25 cellular contexts compared by ENCODE assay signal in the genomic region with DNA sequence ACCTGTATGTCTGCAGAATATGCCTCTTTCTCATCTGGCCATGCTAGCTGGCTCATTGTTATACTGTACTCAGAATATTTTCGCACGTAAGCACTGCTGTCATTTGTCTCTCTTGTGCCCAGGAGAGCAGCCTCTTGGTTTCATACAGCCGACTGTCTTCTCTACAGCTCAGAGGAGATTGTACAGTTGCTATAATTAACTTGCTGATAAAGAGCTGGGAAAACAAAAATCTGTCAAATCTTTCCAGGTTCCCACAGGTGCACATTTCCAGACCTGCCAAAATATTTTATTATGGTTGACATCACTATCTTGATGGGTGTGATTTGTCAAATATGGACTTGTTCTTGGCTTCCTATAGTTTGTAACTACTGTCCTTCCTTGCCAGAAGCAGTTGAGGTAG.
"Had no signal": no experiment of that assay in that cellular context is flagged by ENCODE, and none has a peak within 500 bp of the region (broad histone marks: within the 10 kb centered on the region; RNA-seq: fewer than 3 reads in every experiment).

No MANE protein-coding gene starts in this region.

- H3K4me3 ChIP-seq: esophagus muscularis mucosa, right lobe of liver, thyroid gland, upper lobe of left lung, vagina had no signal

- H3K9me3 Mint-ChIP-seq: activated naive CD4-positive, alpha-beta T cell treated with anti-CD3 and anti-CD28 coated beads, Interleukin-2, amount 50 U/mL, for 24 hours; activated naive CD8-positive, alpha-beta T cell treated with anti-CD3 and anti-CD28 coated beads, Interleukin-2, amount 50 U/mL, for 24 hours; activated T-helper 2 cell treated with anti-CD3 and anti-CD28 coated beads, Interferon-gamma antibody, Interleukin-2, Interleukin-4, amounts not matched to agents 10 μg/mL and 5 μg/mL and 100 μg/mL, durations not matched to agents 14 hours and 24 hours and 36 hours; mesothelial cell of epicardium; T-cell had no signal

- H3K27me3 Mint-ChIP-seq: activated CD4-positive, alpha-beta T cell treated with anti-CD3 and anti-CD28 coated beads for 36 hours; activated CD8-positive, alpha-beta memory T cell treated with anti-CD3 and anti-CD28 coated beads, Interleukin-2, amount 10 ng/mL, durations not matched to agents 7 days and 5 days; activated naive CD4-positive, alpha-beta T cell treated with anti-CD3 and anti-CD28 coated beads, Interleukin-2, amount 50 U/mL, for 24 hours; activated naive CD8-positive, alpha-beta T cell treated with anti-CD3 and anti-CD28 coated beads, Interleukin-2, amount 50 U/mL, for 24 hours; naive thymus-derived CD4-positive, alpha-beta T cell; T-cell had no signal

- DNase-seq: activated CD4-positive, alpha-beta T cell treated with anti-CD3 and anti-CD28 coated beads for 36 hours; activated CD4-positive, CD25-positive, alpha-beta regulatory T cell; activated CD8-positive, alpha-beta memory T cell treated with anti-CD3 and anti-CD28 coated beads, Interleukin-2, amount 10 ng/mL, durations not matched to agents 7 days and 5 days; activated CD8-positive, alpha-beta T cell treated with anti-CD3 and anti-CD28 coated beads, Interleukin-2, amount 10 ng/mL, durations not matched to agents 7 days and 5 days; activated naive CD8-positive, alpha-beta T cell treated with anti-CD3 and anti-CD28 coated beads, Interleukin-2, amount 50 U/mL, for 24 hours; activated T-cell treated with anti-CD3 and anti-CD28 coated beads, Interleukin-2, amount 50 U/mL, for 48 hours; amygdala; effector CD4-positive, alpha-beta T cell; foreskin keratinocyte; left cardiac atrium; naive thymus-derived CD4-positive, alpha-beta T cell; occipital lobe; posterior cingulate gyrus; right lobe of liver; stimulated activated CD4-positive, alpha-beta T cell treated with anti-CD3 and anti-CD28 coated beads, Interleukin-2, amount 100 ng/mL, for 48 hours; stimulated activated naive CD8-positive, alpha-beta T cell treated with anti-CD3 and anti-CD28 coated beads, Interleukin-15, Interleukin-2, amounts not matched to agents 100 U/mL and 50 U/mL, for 24 hours; T-cell; thyroid gland; upper lobe of left lung had no signal

- H3K27me3 ChIP-seq: esophagus muscularis mucosa, foreskin keratinocyte, right lobe of liver, thyroid gland, upper lobe of left lung, vagina had no signal

- H3K4me3 Mint-ChIP-seq: activated CD4-positive, alpha-beta T cell treated with anti-CD3 and anti-CD28 coated beads for 36 hours; activated CD8-positive, alpha-beta memory T cell treated with anti-CD3 and anti-CD28 coated beads, Interleukin-2, amount 10 ng/mL, durations not matched to agents 7 days and 5 days; activated CD8-positive, alpha-beta T cell treated with anti-CD3 and anti-CD28 coated beads, Interleukin-2, amount 10 ng/mL, durations not matched to agents 7 days and 5 days; activated naive CD4-positive, alpha-beta T cell treated with anti-CD3 and anti-CD28 coated beads, Interleukin-2, amount 50 U/mL, for 24 hours; activated naive CD8-positive, alpha-beta T cell treated with anti-CD3 and anti-CD28 coated beads, Interleukin-2, amount 50 U/mL, for 24 hours; mesothelial cell of epicardium; naive thymus-derived CD4-positive, alpha-beta T cell; neural crest cell; T-cell had no signal

- H3K27ac ChIP-seq: esophagus muscularis mucosa, foreskin keratinocyte, right lobe of liver, thyroid gland, upper lobe of left lung, vagina had no signal

- H3K9me3 ChIP-seq: esophagus muscularis mucosa, right lobe of liver, thyroid gland, upper lobe of left lung, vagina had no signal

- H3K27ac Mint-ChIP-seq: activated CD4-positive, alpha-beta T cell treated with anti-CD3 and anti-CD28 coated beads for 36 hours; activated CD8-positive, alpha-beta memory T cell treated with anti-CD3 and anti-CD28 coated beads, Interleukin-2, amount 10 ng/mL, durations not matched to agents 7 days and 5 days; activated CD8-positive, alpha-beta T cell treated with anti-CD3 and anti-CD28 coated beads, Interleukin-2, amount 10 ng/mL, durations not matched to agents 7 days and 5 days; activated naive CD4-positive, alpha-beta T cell treated with anti-CD3 and anti-CD28 coated beads, Interleukin-2, amount 50 U/mL, for 24 hours; activated naive CD8-positive, alpha-beta T cell treated with anti-CD3 and anti-CD28 coated beads, Interleukin-2, amount 50 U/mL, for 24 hours; activated T-helper 2 cell treated with anti-CD3 and anti-CD28 coated beads, Interferon-gamma antibody, Interleukin-2, Interleukin-4, amounts not matched to agents 10 μg/mL and 5 μg/mL and 100 μg/mL, durations not matched to agents 14 hours and 24 hours and 36 hours; mesothelial cell of epicardium; naive thymus-derived CD4-positive, alpha-beta T cell; T-cell had no signal

- H3K4me1 ChIP-seq: right lobe of liver, vagina had no signal
